8 cellular contexts compared by ENCODE assay signal in the genomic region with DNA sequence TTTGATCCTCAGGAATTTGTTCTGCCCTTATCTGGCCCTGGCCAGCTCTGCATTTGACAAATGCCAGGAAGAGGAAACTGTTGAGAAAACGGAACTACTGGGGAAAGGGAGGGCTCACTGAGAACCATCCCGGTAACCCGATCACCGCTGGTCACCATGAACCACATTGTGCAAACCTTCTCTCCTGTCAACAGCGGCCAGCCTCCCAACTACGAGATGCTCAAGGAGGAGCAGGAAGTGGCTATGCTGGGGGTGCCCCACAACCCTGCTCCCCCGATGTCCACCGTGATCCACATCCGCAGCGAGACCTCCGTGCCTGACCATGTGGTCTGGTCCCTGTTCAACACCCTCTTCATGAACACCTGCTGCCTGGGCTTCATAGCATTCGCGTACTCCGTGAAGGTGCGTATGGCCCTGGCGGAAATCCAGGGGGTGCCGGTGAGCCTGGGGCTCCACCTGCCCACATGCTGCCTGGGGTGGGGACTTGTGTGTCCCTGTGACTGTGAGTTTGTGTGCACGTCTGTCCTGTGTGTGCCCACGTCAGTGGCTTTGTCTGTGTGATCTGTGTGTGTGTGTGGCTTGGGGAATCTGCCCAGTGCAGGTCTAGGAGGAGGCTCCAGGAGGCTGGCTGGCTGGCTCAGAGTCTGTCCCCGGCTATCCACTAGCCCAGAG. TPM values are rescaled to one million over a fixed set of nuclear protein-coding genes. Genes with fewer than 3 reads are reported as not detected.
DNase-seq lines count a peak whose midpoint lies in the region; ATAC-seq and TF ChIP-seq lines count a peak whose summit lies in the region.
"Not testable (repeated sequence)": the region's sequence is repeated elsewhere in the genome, so short reads cannot be mapped to it uniquely, and the experiment has no call there.

No MANE protein-coding gene starts in this region.

- H3K36me3 Mint-ChIP-seq in activated naive CD4-positive, alpha-beta T cell treated with anti-CD3 and anti-CD28 coated beads, Interleukin-2, amount 50 U/mL, for 72 hours: peaks cover 23 to 25% of the 10 kb centered on the region in 2 donors

- H3K4me3 ChIP-seq in epithelial cell of proximal tubule (ENCODE audit: low read depth, low read length): peak overlapping the region; percentile 62

- H3K27ac Mint-ChIP-seq in activated naive CD4-positive, alpha-beta T cell treated with anti-CD3 and anti-CD28 coated beads, Interleukin-2, amount 50 U/mL, for 72 hours: peak overlapping the region; percentile 95 to 96

- H3K9me3 Mint-ChIP-seq in activated naive CD4-positive, alpha-beta T cell treated with anti-CD3 and anti-CD28 coated beads, Interleukin-2, amount 50 U/mL, for 72 hours: not testable (repeated sequence)

- TF ChIP-seq CTCF in 22Rv1 (IDR thresholded peaks at IDR 0.05) (0 out of 2 replicates have a peak, but pooled peaks have one; percentile 9), epithelial cell of proximal tubule (conservative IDR thresholded peaks at IDR 0.05; ENCODE audit: low read depth, low read length) (peak; percentile 10)

- TF ChIP-seq POLR2A in GM10847 (IDR thresholded peaks at IDR 0.05; ENCODE audit: extremely low read depth, insufficient read length): peak; percentile 48

- DNase-seq in LHCN-M2 (ENCODE audit: low read depth) (peak; percentile 72), left lobe of liver (ENCODE audit: low spot score) (peak; percentile 82), renal cortical epithelial cell (ENCODE audit: low read depth) (peak; percentile 77)
- peak in 1 of 2 donors; percentile 92 for DNase-seq in activated naive CD4-positive, alpha-beta T cell treated with anti-CD3 and anti-CD28 coated beads, Interleukin-2, amount 50 U/mL, for 72 hours (ENCODE audit: low spot score in 2 of 2)
- not testable (repeated sequence) for DNase-seq in epithelial cell of proximal tubule (ENCODE audit: low read depth)

- not testable (repeated sequence) for H3K27ac ChIP-seq in 22Rv1

- peak; percentile 81 for ATAC-seq in SK-N-SH treated with all-trans-retinoic acid at 6 μM for 48 hours
- peak; percentile 38 to 67 for ATAC-seq in activated naive CD4-positive, alpha-beta T cell treated with anti-CD3 and anti-CD28 coated beads, Interleukin-2, amount 50 U/mL, for 72 hours
- peak; percentile 66 for ATAC-seq in left lobe of liver

RNA-seq across cellular contexts. Expression of gene IFITM2, which starts 0.6 kb away (rescaled TPM):
- total RNA-seq in LHCN-M2 (2014; rRNA removed) (15.6 and 21.9 TPM in 2 replicates), epithelial cell of proximal tubule (54.7 and 177 TPM in 2 replicates), left lobe of liver (354 TPM), renal cortical epithelial cell (13.5 and 126 TPM in 2 replicates)
- polyA plus RNA-seq in LHCN-M2 (2012): 198 TPM
- 100 to 1,000 TPM; 385 to 785 TPM for total RNA-seq in activated naive CD4-positive, alpha-beta T cell treated with anti-CD3 and anti-CD28 coated beads, Interleukin-2, amount 50 U/mL, for 72 hours

RNA-seq across cellular contexts. Expression of gene IFITM1, which starts 5.7 kb away (rescaled TPM):
- total RNA-seq in LHCN-M2 (2014; rRNA removed) (0.32 and 3.2 TPM in 2 replicates), epithelial cell of proximal tubule (15.7 and 56.8 TPM in 2 replicates), left lobe of liver (29.2 TPM), renal cortical epithelial cell (7.6 and 53.5 TPM in 2 replicates)
- polyA plus RNA-seq in LHCN-M2 (2012): 0.49 TPM
- total RNA-seq in activated naive CD4-positive, alpha-beta T cell treated with anti-CD3 and anti-CD28 coated beads, Interleukin-2, amount 50 U/mL, for 72 hours: 100 to 1,000 TPM in 1 of 2 donors, 10 to 100 TPM in 1; 91.3 to 436 TPM

RNA-seq across cellular contexts. Expression of gene IFITM5, which starts 8.8 kb away (rescaled TPM):
- total RNA-seq in LHCN-M2 (2014; rRNA removed): not detected in 2 replicates
- polyA plus RNA-seq in LHCN-M2 (2012): not detected
- not detected for total RNA-seq in activated naive CD4-positive, alpha-beta T cell treated with anti-CD3 and anti-CD28 coated beads, Interleukin-2, amount 50 U/mL, for 72 hours
- not detected in 2 replicates for total RNA-seq in epithelial cell of proximal tubule
- not detected for total RNA-seq in left lobe of liver
- not detected in 2 replicates for total RNA-seq in renal cortical epithelial cell

RNA-seq across cellular contexts. Expression of gene IFITM3, which starts 12.5 kb away (rescaled TPM):
- total RNA-seq in LHCN-M2 (2014; rRNA removed) (43.4 and 63.7 TPM in 2 replicates), epithelial cell of proximal tubule (85.7 and 113 TPM in 2 replicates), left lobe of liver (488 TPM), renal cortical epithelial cell (14.9 and 70.2 TPM in 2 replicates)
- polyA plus RNA-seq in LHCN-M2 (2012): 702 TPM
- total RNA-seq in activated naive CD4-positive, alpha-beta T cell treated with anti-CD3 and anti-CD28 coated beads, Interleukin-2, amount 50 U/mL, for 72 hours: 100 to 1,000 TPM in 1 of 2 donors, 10 to 100 TPM in 1; 51.8 to 139 TPM

RNA-seq across cellular contexts. Expression of gene PGGHG, which starts 19.2 kb away (rescaled TPM):
- total RNA-seq in LHCN-M2 (2014; rRNA removed): 5.2 and 7.6 TPM in 2 replicates
- polyA plus RNA-seq in LHCN-M2 (2012): 1.2 TPM
- total RNA-seq in activated naive CD4-positive, alpha-beta T cell treated with anti-CD3 and anti-CD28 coated beads, Interleukin-2, amount 50 U/mL, for 72 hours: 100 to 1,000 TPM in 1 of 2 donors, 10 to 100 TPM in 1; 97.8 to 695 TPM
- total RNA-seq in epithelial cell of proximal tubule: 7.8 and 13.1 TPM in 2 replicates
- total RNA-seq in left lobe of liver: 37.0 TPM
- 8.8 and 12.9 TPM in 2 replicates for total RNA-seq in renal cortical epithelial cell
